Comparison of ENCODE assay signal across 26 cellular contexts in genomic region chr2:164535280-164536025, GRCh38.
A peak's percentile ranks its signal among the peaks of the same experiment; 100 is the strongest.
DNase-seq lines count a peak whose midpoint lies in the region; ATAC-seq, FAIRE-seq and TF ChIP-seq lines count a peak whose summit lies in the region.
"Had no signal": no experiment of that assay in that cellular context is flagged by ENCODE, and none has a peak within 500 bp of the region (broad histone marks: within the 10 kb centered on the region; RNA-seq: fewer than 3 reads in every experiment).

No MANE protein-coding gene starts in this region.

- TF ChIP-seq EP300 in HepG2 (IDR thresholded peaks at IDR 0.05; ENCODE audit: low read depth in 2 of 2, low read length in 2 of 2) (no peak), HepG2 (CRISPR knock-in tag; IDR thresholded peaks at IDR 0.05; ENCODE audit: borderline replicate concordance) (no peak)

- 39% methylated on average over 5 of the region's 5 CpGs for WGBS in HepG2 (ENCODE audit: low lambda C conversion rate)
- WGBS in aorta, 2 donors, result 25 to 29% methylated on average over 5 of the region's 5 CpGs

- POLR2A ChIA-PET in HepG2 (lab: Yijun Ruan, JAX), result no interaction called here

- H2AFZ ChIP-seq in HepG2 (ENCODE audit: low read length), result no peak overlapping the region

- no TSS peak for BruUV-seq in HepG2 (replicated peaks; lab: Mats Ljungman, UMichigan)

- peaks cover 11% of the 10 kb centered on the region for H3K4me1 ChIP-seq in HepG2 (ENCODE audit: insufficient read depth, low read length)
- no peaks in the 10 kb centered on the region for H3K4me1 ChIP-seq in aorta (ENCODE audit: control insufficient read depth in 1 of 2, insufficient read depth in 2 of 2, low read length in 2 of 2)
- H3K4me1 ChIP-seq: ascending aorta, Caco-2 had no signal

- no peak for TF ChIP-seq POLR2A in HepG2 (IDR thresholded peaks at IDR 0.05; ENCODE audit: insufficient read depth in 1 of 2, low read depth in 2 of 2, low read length in 2 of 2)

- TF ChIP-seq RAD21 in HepG2 (CRISPR knock-in tag; IDR thresholded peaks at IDR 0.05), result no peak

- FAIRE-seq in HepG2 (lab: Jason Lieb, UNC), result peak; percentile 39
- FAIRE-seq: G401.6 had no signal

- CTCF ChIA-PET in HepG2 (lab: Yijun Ruan, JAX; ENCODE audit: low intra/inter-chr PET ratio, low total read pairs), result no interaction called here

- peak overlapping the region; percentile 29 for H3K4me2 ChIP-seq in HepG2 (ENCODE audit: low read depth, low read length)

- H3K27me3 ChIP-seq in HepG2 (ENCODE audit: control insufficient read depth in 1 of 2, insufficient read depth in 2 of 2, low read length in 2 of 2) (no peaks in the 10 kb centered on the region), aorta (ENCODE audit: control insufficient read depth in 1 of 2, insufficient read depth in 2 of 2, low read length in 1 of 2) (no peaks in the 10 kb centered on the region)
- H3K27me3 ChIP-seq: ascending aorta had no signal

- in situ Hi-C loops in HepG2 (cut with HindIII; ENCODE audit: extremely low pct_ligation_motif_present, low pct_unique_long_range_greater_than_20kb), result loop anchor here (5.0 kb wide), 1 partner anchor 33 kb away; no protein-coding TSS in a partner anchor

- DNase-seq in NCI-H146 (lab: John Stamatoyannopoulos, UW) (peak; percentile 2), NCI-H146 treated with DMSO at 0.1 percent for 48 hours (lab: John Stamatoyannopoulos, UW; ENCODE audit: unreplicated experiment) (no peak), NCI-H2227 treated with DMSO at 0.1 percent for 48 hours (lab: John Stamatoyannopoulos, UW) (peak; percentile 98), HepG2 (ENCODE audit: low spot score) (peak; percentile 5), retina (peak; percentile 13), GM10266 (ENCODE audit: extremely low spot score) (no peak), aorta (no peak)
- no peak for DNase-seq in stimulated activated naive CD4-positive, alpha-beta T cell treated with Interleukin-2 at 50 U/mL for 16 hours (lab: John Stamatoyannopoulos, UW)
- DNase-seq: activated CD4-positive, alpha-beta T cell treated with anti-CD3 and anti-CD28 coated beads, Interleukin-2, amount 50 U/mL, for 4 hours; activated gamma-delta T cell treated with Interleukin-2 at 50 U/mL for 16 hours; activated naive CD8-positive, alpha-beta T cell treated with anti-CD3 and anti-CD28 coated beads, Interleukin-2, amount 10 ng/mL, durations not matched to agents 7 days and 5 days; activated T-cell treated with anti-CD3 and anti-CD28 coated beads, Interleukin-2, amount 50 U/mL, for 48 hours; Caco-2; cortex of kidney; effector memory CD4-positive, alpha-beta T cell; HCEC 1CT; hypothalamus; mesenchymal stem cell; NCI-H187 treated with DMSO at 0.1 percent for 48 hours; NCI-H345; NCI-H748 treated with DMSO at 0.1 percent for 48 hours; RPMI8226; stimulated activated naive B cell treated with anti-CD40 and anti-IgM and Interleukin-4, amounts not matched to agents 10 μg/mL and 1 μg/mL and 100 μg/mL, for 72 hours had no signal

- ATAC-seq in HepG2 (peak; percentile 35; the same call in 1 of the 3 replicates), aorta (ENCODE audit: low FRiP score) (no peak)
- ATAC-seq: stimulated activated naive B cell treated with anti-CD40 and anti-IgM and Interleukin-4, amounts not matched to agents 10 μg/mL and 1 μg/mL and 100 μg/mL, for 72 hours had no signal

- H3K9ac ChIP-seq in HepG2 (ENCODE audit: insufficient read depth, low read depth, low read length), result no peak overlapping the region

- intact Hi-C loops in HepG2 (cut with micrococcal nuclease; ENCODE audit: unreplicated experiment) (no loop called here), aorta (cut with DNase I) (no loop called here)

- no peaks in the 10 kb centered on the region for H3K36me3 ChIP-seq in HepG2 (replicated peaks in 1 of 2; ENCODE audit: control insufficient read depth in 1 of 2, insufficient read depth in 2 of 2, low read length in 2 of 2)
- no peaks in the 10 kb centered on the region for H3K36me3 ChIP-seq in aorta (ENCODE audit: control insufficient read depth in 1 of 2, insufficient read depth in 2 of 2, low read length in 1 of 2)
- H3K36me3 ChIP-seq: ascending aorta had no signal

- TF ChIP-seq CTCF in HepG2 (CRISPR knock-in tag; IDR thresholded peaks at IDR 0.05), result no peak
- no peak for TF ChIP-seq CTCF in GM10266 (IDR thresholded peaks at IDR 0.05; ENCODE audit: control insufficient read depth, insufficient read depth, low read depth, missing control alignments)

- H3K9me3 ChIP-seq in HepG2 (ENCODE audit: low read length) (no peaks in the 10 kb centered on the region), aorta (ENCODE audit: control insufficient read depth, low read length) (peaks cover 1% of the 10 kb centered on the region)
- H3K9me3 ChIP-seq: ascending aorta, Caco-2 had no signal

- H3K79me2 ChIP-seq in HepG2 (ENCODE audit: insufficient read depth, low read length), result no peaks in the 10 kb centered on the region

- H3K4me3 ChIP-seq in HepG2 (replicated peaks in 1 of 3; ENCODE audit: insufficient read depth in 1 of 3, low read depth in 2 of 3, low read length in 3 of 3) (no peak overlapping the region; a peak in 1 of 6 replicates), aorta (ENCODE audit: low read length in 2 of 2) (no peak overlapping the region)
- H3K4me3 ChIP-seq: ascending aorta, skin epidermis had no signal

- H3K27ac ChIP-seq in HepG2 (ENCODE audit: extremely low read length, insufficient read depth, low read length) (no peak overlapping the region), aorta (ENCODE audit: low read depth in 1 of 2, low read length in 2 of 2) (no peak overlapping the region)
- H3K27ac ChIP-seq: ascending aorta, skin epidermis had no signal

- no peaks in the 10 kb centered on the region for H4K20me1 ChIP-seq in HepG2 (ENCODE audit: insufficient read depth, low read length)

TF ChIP-seq in HepG2, 621 proteins besides CTCF, POLR2A, EP300 and RAD21:
- TF ChIP-seq ZBTB1 (CRISPR knock-in tag; IDR thresholded peaks at IDR 0.05; ENCODE audit: borderline replicate concordance) (no peak), SIX4 (CRISPR knock-in tag; IDR thresholded peaks at IDR 0.05) (peak; percentile 62; the same call in 1 of the 2 replicates)

Comparison
In these comparisons a context has a peak if more than half of its experiments do, and no peak if none do; other contexts are left out.
1. DNase-seq: peak in NCI-H146 (single experiment), NCI-H2227 treated with DMSO at 0.1 percent for 48 hours (single experiment), HepG2 (single experiment) and retina (single experiment); none in NCI-H146 treated with DMSO at 0.1 percent for 48 hours (single experiment), GM10266 (single experiment), stimulated activated naive CD4-positive, alpha-beta T cell treated with Interleukin-2 at 50 U/mL for 16 hours (single experiment) and aorta (0 of 2).